Comparison of ENCODE assay signal across 17 cellular contexts in genomic region chr14:95149441-95149840, GRCh38. TPM values are rescaled to one million over a fixed set of nuclear protein-coding genes. Genes with fewer than 3 reads are reported as not detected.
DNase-seq lines count a peak whose midpoint lies in the region; ATAC-seq, FAIRE-seq and TF ChIP-seq lines count a peak whose summit lies in the region.
"Had no signal": no experiment of that assay in that cellular context is flagged by ENCODE, and none has a peak within 500 bp of the region (broad histone marks: within the 10 kb centered on the region; RNA-seq: fewer than 3 reads in every experiment).

No MANE protein-coding gene starts in this region.

- H3K4me3 ChIP-seq in breast epithelium (no peak overlapping the region), RWPE2 (ENCODE audit: severe bottlenecking) (no peak overlapping the region), kidney (ENCODE audit: low read length in 2 of 2) (no peak overlapping the region), Peyer's patch (no peak overlapping the region)

- H3K27me3 ChIP-seq in breast epithelium (no peaks in the 10 kb centered on the region), RWPE2 (ENCODE audit: insufficient read depth, poor library complexity, severe bottlenecking) (no peaks in the 10 kb centered on the region), Peyer's patch (no peaks in the 10 kb centered on the region)

- H3K4me3 Mint-ChIP-seq in MCF 10A (ENCODE audit: unreplicated experiment): no peak overlapping the region
- H3K4me3 Mint-ChIP-seq: HFFc6 had no signal

- peak; percentile 13 for FAIRE-seq in kidney (lab: Jason Lieb, UNC)
- FAIRE-seq: GM19239 had no signal

- POLR2A ChIA-PET in MCF 10A (lab: Yijun Ruan, JAX): interaction anchor here (1.0 to 2.9 kb wide), 3 partner anchors 8 to 386 kb away, joined by 3 to 8 read pairs (median 7); partner anchors contain the start of gene DICER1

- peaks cover 6% of the 10 kb centered on the region for H3K9me3 Mint-ChIP-seq in MCF 10A (ENCODE audit: unreplicated experiment)
- H3K9me3 Mint-ChIP-seq: HFFc6 had no signal

- no TSS peak for BruUV-seq in MCF 10A (replicated peaks; lab: Mats Ljungman, UMichigan)

- DNase-seq in MCF 10A (ENCODE audit: unreplicated experiment) (no peak), breast epithelium (ENCODE audit: low spot score in 2 of 2) (no peak), RWPE2 (ENCODE audit: low spot score) (no peak), kidney (no peak), Peyer's patch (no peak), NCI-H1105 treated with DMSO at 0.1 percent for 48 hours (lab: John Stamatoyannopoulos, UW) (no peak)
- DNase-seq: 8988T; ACHN; Caco-2; CD8-positive, alpha-beta memory T cell; DMS53; GF-D8; HCEC 1CT; HFFc6 had no signal

- intact Hi-C loops in MCF 10A (cut with micrococcal nuclease) (no loop called here), breast epithelium (cut with DNase I; ENCODE audit: low total_unique reads) (no loop called here), kidney (cut with DNase I) (no loop called here)

- peak; percentile 62; the same call in 2 of the 3 replicates for ATAC-seq in RWPE2 (ENCODE audit: low read depth)
- no peak for ATAC-seq in HG03280 (IDR thresholded peaks at IDR 0.05; ENCODE audit: unreplicated experiment)

- H3K27ac Mint-ChIP-seq in MCF 10A (ENCODE audit: low read depth, unreplicated experiment): peak overlapping the region; percentile 67
- H3K27ac Mint-ChIP-seq: HFFc6 had no signal

- peaks cover 4 to 8% of the 10 kb centered on the region in 2 donors for H3K9me3 ChIP-seq in breast epithelium
- H3K9me3 ChIP-seq in RWPE2 (ENCODE audit: severe bottlenecking): peaks cover 4% of the 10 kb centered on the region
- H3K9me3 ChIP-seq in kidney (ENCODE audit: control insufficient read depth in 1 of 2, low read length in 2 of 2): peaks cover 0 to 8% of the 10 kb centered on the region in 2 donors
- no peaks in the 10 kb centered on the region for H3K9me3 ChIP-seq in Peyer's patch

- H3K4me1 ChIP-seq in breast epithelium: no peaks in the 10 kb centered on the region
- peaks cover 27% of the 10 kb centered on the region for H3K4me1 ChIP-seq in RWPE2 (ENCODE audit: insufficient read depth, poor library complexity, severe bottlenecking)
- H3K4me1 ChIP-seq in kidney (ENCODE audit: control insufficient read depth in 1 of 2, insufficient read depth in 1 of 2, low read depth in 1 of 2, low read length in 2 of 2): peaks cover 6 to 26% of the 10 kb centered on the region in 2 donors
- H3K4me1 ChIP-seq in Peyer's patch: peaks cover 0 to 19% (median 9%) of the 10 kb centered on the region in 4 donors
- H3K4me1 ChIP-seq: Caco-2 had no signal

- H3K36me3 Mint-ChIP-seq in MCF 10A (ENCODE audit: insufficient read depth, unreplicated experiment): peaks cover 7% of the 10 kb centered on the region

- CTCF ChIA-PET in MCF 10A (lab: Yijun Ruan, JAX): interaction anchor here (1.3 kb wide), 1 partner anchor 281 kb away, joined by 3 read pairs; no protein-coding TSS in a partner anchor

- TF ChIP-seq CTCF in MCF 10A (IDR thresholded peaks at IDR 0.05; ENCODE audit: unreplicated experiment): no peak
- no peak for TF ChIP-seq CTCF in breast epithelium (IDR thresholded peaks at IDR 0.05)
- no peak for TF ChIP-seq CTCF in RWPE2 (IDR thresholded peaks at IDR 0.05; ENCODE audit: poor library complexity, severe bottlenecking)
- no peak for TF ChIP-seq CTCF in kidney (IDR thresholded peaks at IDR 0.05; ENCODE audit: borderline replicate concordance, extremely low read depth, insufficient read depth)
- TF ChIP-seq CTCF in Peyer's patch (IDR thresholded peaks at IDR 0.05): no peak

- peak overlapping the region in 1 of 2 donors; percentile 30 for H3K27ac ChIP-seq in breast epithelium
- H3K27ac ChIP-seq in RWPE2 (ENCODE audit: poor library complexity, severe bottlenecking): no peak overlapping the region
- H3K27ac ChIP-seq in kidney (ENCODE audit: low read depth in 2 of 2, low read length in 2 of 2): no peak overlapping the region
- no peak overlapping the region for H3K27ac ChIP-seq in Peyer's patch
- H3K27ac ChIP-seq: HL-60 had no signal

- H3K9ac ChIP-seq in kidney (ENCODE audit: low read length in 2 of 2): no peak overlapping the region

- H3K27me3 Mint-ChIP-seq in MCF 10A (ENCODE audit: insufficient read depth, unreplicated experiment): no peaks in the 10 kb centered on the region
- H3K27me3 Mint-ChIP-seq: CD8-positive, alpha-beta memory T cell had no signal

- peaks cover 55% of the 10 kb centered on the region for H3K4me1 Mint-ChIP-seq in MCF 10A (ENCODE audit: insufficient read depth, unreplicated experiment)

- H3K36me3 ChIP-seq in breast epithelium (no peaks in the 10 kb centered on the region), RWPE2 (ENCODE audit: low read depth) (peaks cover 9% of the 10 kb centered on the region), kidney (ENCODE audit: control insufficient read depth in 1 of 2, insufficient read depth in 2 of 2, low read length in 2 of 2) (no peaks in the 10 kb centered on the region), Peyer's patch (no peaks in the 10 kb centered on the region)

- TF ChIP-seq POLR2A in breast epithelium (IDR thresholded peaks at IDR 0.05): no peak
- no peak for TF ChIP-seq POLR2A in Peyer's patch (IDR thresholded peaks at IDR 0.05)

RNA-seq across cellular contexts. Expression of gene DICER1, which starts 7.9 kb away (rescaled TPM):
- 35.6 and 48.6 TPM in 2 replicates for total RNA-seq in MCF 10A (2022)
- 100 to 1,000 TPM in 1 of 3 donors, 10 to 100 TPM in 2; 74.9 to 126 (median 78.0) TPM for total RNA-seq in breast epithelium
- 83.6 TPM for total RNA-seq in kidney
- 6.0 TPM for polyA plus RNA-seq in kidney (ENCODE audit: insufficient read depth, low read depth, low replicate concordance)
- 100 to 1,000 TPM in 1 of 4 donors, 10 to 100 TPM in 3; 64.3 to 125 (median 78.0) TPM for total RNA-seq in Peyer's patch
